In genomic region chr4:85860066-85860465, GRCh38 we compare ENCODE assay signal across 19 cellular contexts.
A peak's percentile ranks its signal among the peaks of the same experiment; 100 is the strongest.
DNase-seq lines count a peak whose midpoint lies in the region; ATAC-seq and FAIRE-seq lines count a peak whose summit lies in the region.
"Had no signal": no experiment of that assay in that cellular context is flagged by ENCODE, and none has a peak within 500 bp of the region (broad histone marks: within the 10 kb centered on the region; RNA-seq: fewer than 3 reads in every experiment).

No MANE protein-coding gene starts in this region.

- ATAC-seq in natural killer cell treated with Interleukin-12 subunit alpha and Interleukin-12 subunit beta and Interleukin-15 and Interleukin-18, amount 100 ng/mL, for 72 hours: no peak
- ATAC-seq: stimulated activated effector memory CD8-positive, alpha-beta T cell treated with anti-CD3 and anti-CD28 coated beads, Interleukin-12 subunit alpha, Interleukin-12 subunit beta, amount 100 ng/mL, for 72 hours had no signal

- H3K27ac Mint-ChIP-seq in natural killer cell treated with Interleukin-12 subunit alpha and Interleukin-12 subunit beta and Interleukin-15 and Interleukin-18, amount 100 ng/mL, for 72 hours: no peak overlapping the region
- H3K27ac Mint-ChIP-seq: activated CD4-positive, alpha-beta memory T cell treated with anti-CD3 and anti-CD28 coated beads for 36 hours; activated naive CD8-positive, alpha-beta T cell treated with anti-CD3 and anti-CD28 coated beads, Interleukin-2, amount 10 ng/mL, durations not matched to agents 7 days and 5 days; mesothelial cell of epicardium; stimulated activated effector memory CD8-positive, alpha-beta T cell treated with anti-CD3 and anti-CD28 coated beads, Interleukin-12 subunit alpha, Interleukin-12 subunit beta, amount 100 ng/mL, for 72 hours had no signal

- no peak overlapping the region for H3K4ac ChIP-seq in neuronal stem cell (ENCODE audit: low read length)

- H3K36me3 ChIP-seq in MG63 (peaks cover under 1% of the 10 kb centered on the region; the same call in 1 of the 2 replicates), neuronal stem cell (replicated peaks in 1 of 2; ENCODE audit: control insufficient read depth in 2 of 2, insufficient read depth in 2 of 2, low read length in 2 of 2) (no peaks in the 10 kb centered on the region), small intestine (ENCODE audit: control insufficient read depth in 2 of 2, insufficient read depth in 2 of 2, low read length in 2 of 2) (no peaks in the 10 kb centered on the region)
- H3K36me3 ChIP-seq: upper lobe of left lung had no signal

- peak overlapping the region; percentile 58 for H2AFZ ChIP-seq in neuronal stem cell (ENCODE audit: low read length)

- H2BK120ac ChIP-seq in neuronal stem cell (ENCODE audit: low read depth, low read length): no peak overlapping the region

- no CpG with 5 or more reads among the region's 4 CpGs for WGBS in neuronal stem cell (ENCODE audit: extremely low coverage in 2 of 2, insufficient read length in 2 of 2, insufficient replicate concordance in 1 of 2), 2 donors
- 50 to 55% (median 54%) methylated on average over 4 of the region's 4 CpGs for WGBS in small intestine, 3 donors

- peak; percentile 12 for DNase-seq in AG08396 (ENCODE audit: low spot score)
- DNase-seq in MG63: peak; percentile 8
- DNase-seq in dermis blood vessel endothelial cell: peak; percentile 52
- no peak for DNase-seq in neuronal stem cell (ENCODE audit: low spot score)
- DNase-seq in NCI-H1048 (lab: John Stamatoyannopoulos, UW): no peak
- DNase-seq in small intestine: no peak
- DNase-seq in NK-92 (lab: John Stamatoyannopoulos, UW; ENCODE audit: unreplicated experiment): no peak
- no peak for DNase-seq in natural killer cell treated with Interleukin-12 subunit alpha and Interleukin-12 subunit beta and Interleukin-15 and Interleukin-18, amount 100 ng/mL, for 72 hours (ENCODE audit: low spot score)
- DNase-seq: activated CD4-positive, alpha-beta memory T cell treated with anti-CD3 and anti-CD28 coated beads for 36 hours; activated naive CD8-positive, alpha-beta T cell treated with anti-CD3 and anti-CD28 coated beads, Interleukin-2, amount 10 ng/mL, durations not matched to agents 7 days and 5 days; activated T-cell treated with anti-CD3 and anti-CD28 coated beads, Interleukin-2, amount 50 U/mL, for 48 hours; Caco-2; Kasumi-1; NCI-H187; NCI-H510A treated with DMSO at 0.1 percent for 48 hours; upper lobe of left lung had no signal

- H3K27me3 Mint-ChIP-seq in natural killer cell treated with Interleukin-12 subunit alpha and Interleukin-12 subunit beta and Interleukin-15 and Interleukin-18, amount 100 ng/mL, for 72 hours: no peaks in the 10 kb centered on the region
- H3K27me3 Mint-ChIP-seq: activated CD4-positive, alpha-beta memory T cell treated with anti-CD3 and anti-CD28 coated beads for 36 hours; activated naive CD8-positive, alpha-beta T cell treated with anti-CD3 and anti-CD28 coated beads, Interleukin-2, amount 10 ng/mL, durations not matched to agents 7 days and 5 days had no signal

- H3K9ac ChIP-seq in neuronal stem cell (ENCODE audit: low read depth, low read length, poor library complexity): no peak overlapping the region

- H3K27ac ChIP-seq in neuronal stem cell (replicated peaks; ENCODE audit: low read length) (no peak overlapping the region), small intestine (ENCODE audit: low read depth in 1 of 2, low read length in 1 of 2) (no peak overlapping the region)
- H3K27ac ChIP-seq: skin epidermis, upper lobe of left lung had no signal

- H3K4me2 ChIP-seq in neuronal stem cell (ENCODE audit: insufficient read depth, low read length, poor library complexity, severe bottlenecking): no peak overlapping the region

- H3K18ac ChIP-seq in neuronal stem cell (ENCODE audit: low read length): no peak overlapping the region

- no peak overlapping the region for H4K8ac ChIP-seq in neuronal stem cell (ENCODE audit: low read depth, low read length)

- H3K4me3 Mint-ChIP-seq in natural killer cell treated with Interleukin-12 subunit alpha and Interleukin-12 subunit beta and Interleukin-15 and Interleukin-18, amount 100 ng/mL, for 72 hours: no peak overlapping the region
- H3K4me3 Mint-ChIP-seq: activated CD4-positive, alpha-beta memory T cell treated with anti-CD3 and anti-CD28 coated beads for 36 hours; activated naive CD8-positive, alpha-beta T cell treated with anti-CD3 and anti-CD28 coated beads, Interleukin-2, amount 10 ng/mL, durations not matched to agents 7 days and 5 days; mesothelial cell of epicardium; stimulated activated effector memory CD8-positive, alpha-beta T cell treated with anti-CD3 and anti-CD28 coated beads, Interleukin-12 subunit alpha, Interleukin-12 subunit beta, amount 100 ng/mL, for 72 hours had no signal

- H3K27me3 ChIP-seq in MG63 (no peaks in the 10 kb centered on the region), neuronal stem cell (ENCODE audit: control insufficient read depth in 3 of 3, insufficient read depth in 3 of 3, low read depth in 1 of 3, low read length in 3 of 3) (no peaks in the 10 kb centered on the region), small intestine (ENCODE audit: control insufficient read depth in 2 of 2, insufficient read depth in 2 of 2, low read length in 2 of 2) (no peaks in the 10 kb centered on the region)
- H3K27me3 ChIP-seq: upper lobe of left lung had no signal

- H3K14ac ChIP-seq in neuronal stem cell (ENCODE audit: low read length): no peak overlapping the region

- H3K36me3 Mint-ChIP-seq in natural killer cell treated with Interleukin-12 subunit alpha and Interleukin-12 subunit beta and Interleukin-15 and Interleukin-18, amount 100 ng/mL, for 72 hours: no peaks in the 10 kb centered on the region
- H3K36me3 Mint-ChIP-seq: activated CD4-positive, alpha-beta memory T cell treated with anti-CD3 and anti-CD28 coated beads for 36 hours; activated naive CD8-positive, alpha-beta T cell treated with anti-CD3 and anti-CD28 coated beads, Interleukin-2, amount 10 ng/mL, durations not matched to agents 7 days and 5 days; stimulated activated effector memory CD8-positive, alpha-beta T cell treated with anti-CD3 and anti-CD28 coated beads, Interleukin-12 subunit alpha, Interleukin-12 subunit beta, amount 100 ng/mL, for 72 hours had no signal

- H2BK5ac ChIP-seq in neuronal stem cell (ENCODE audit: low read length): no peak overlapping the region

- no peak overlapping the region for H4K91ac ChIP-seq in neuronal stem cell (ENCODE audit: low read depth, low read length, poor library complexity)

- H2BK12ac ChIP-seq in neuronal stem cell (ENCODE audit: low read length): no peak overlapping the region

- no peak overlapping the region for H2AK5ac ChIP-seq in neuronal stem cell (ENCODE audit: low read depth, low read length)

- H3K4me3 ChIP-seq in MG63 (peak overlapping the region; percentile 3; the same call in 1 of the 2 replicates), neuronal stem cell (ENCODE audit: low read length in 2 of 2) (no peak overlapping the region), small intestine (ENCODE audit: low read depth in 1 of 2, low read length in 2 of 2) (no peak overlapping the region)
- H3K4me3 ChIP-seq: skin epidermis, upper lobe of left lung had no signal

- H3K4me1 ChIP-seq in neuronal stem cell (ENCODE audit: control insufficient read depth in 2 of 2, insufficient read depth in 1 of 2, low read depth in 1 of 2, low read length in 2 of 2) (no peaks in the 10 kb centered on the region), small intestine (ENCODE audit: control insufficient read depth in 2 of 2, insufficient read depth in 1 of 2, low read depth in 1 of 2, low read length in 1 of 2) (no peaks in the 10 kb centered on the region)
- H3K4me1 ChIP-seq: Caco-2 had no signal

- no peaks in the 10 kb centered on the region for H3K4me1 Mint-ChIP-seq in natural killer cell treated with Interleukin-12 subunit alpha and Interleukin-12 subunit beta and Interleukin-15 and Interleukin-18, amount 100 ng/mL, for 72 hours (ENCODE audit: low read depth in 2 of 2)
- H3K4me1 Mint-ChIP-seq: activated naive CD8-positive, alpha-beta T cell treated with anti-CD3 and anti-CD28 coated beads, Interleukin-2, amount 10 ng/mL, durations not matched to agents 7 days and 5 days; mesothelial cell of epicardium; stimulated activated effector memory CD8-positive, alpha-beta T cell treated with anti-CD3 and anti-CD28 coated beads, Interleukin-12 subunit alpha, Interleukin-12 subunit beta, amount 100 ng/mL, for 72 hours had no signal

- H3K79me1 ChIP-seq in neuronal stem cell (ENCODE audit: low read depth, low read length): no peaks in the 10 kb centered on the region

- no peak overlapping the region for H2BK15ac ChIP-seq in neuronal stem cell (ENCODE audit: low read length)

- no peak for FAIRE-seq in small intestine (lab: Jason Lieb, UNC)

- H3K23ac ChIP-seq in neuronal stem cell (ENCODE audit: low read depth, low read length, poor library complexity): no peak overlapping the region

- peaks cover 5% of the 10 kb centered on the region for H3K9me3 Mint-ChIP-seq in natural killer cell treated with Interleukin-12 subunit alpha and Interleukin-12 subunit beta and Interleukin-15 and Interleukin-18, amount 100 ng/mL, for 72 hours
- H3K9me3 Mint-ChIP-seq: activated CD4-positive, alpha-beta memory T cell treated with anti-CD3 and anti-CD28 coated beads for 36 hours had no signal

- 0 out of 2 replicates have a peak, but pooled peaks cover under 1% of the 10 kb centered on the region for H3K9me3 ChIP-seq in MG63
- H3K9me3 ChIP-seq in neuronal stem cell (replicated peaks in 1 of 2; ENCODE audit: control insufficient read depth in 2 of 2, insufficient read depth in 1 of 2, low read depth in 1 of 2, low read length in 2 of 2): no peaks in the 10 kb centered on the region
- H3K9me3 ChIP-seq in small intestine (ENCODE audit: control insufficient read depth, low read depth): no peaks in the 10 kb centered on the region
- H3K9me3 ChIP-seq: Caco-2, upper lobe of left lung had no signal

Comparison
In these comparisons a context has a peak if more than half of its experiments do, and no peak if none do; other contexts are left out.
1. DNase-seq: peak in AG08396 (single experiment), MG63 (single experiment) and dermis blood vessel endothelial cell (single experiment); none in neuronal stem cell (single experiment), NCI-H1048 (single experiment), small intestine (single experiment), NK-92 (single experiment) and natural killer cell treated with Interleukin-12 subunit alpha and Interleukin-12 subunit beta and Interleukin-15 and Interleukin-18, amount 100 ng/mL, for 72 hours (single experiment).